In the genomic region with DNA sequence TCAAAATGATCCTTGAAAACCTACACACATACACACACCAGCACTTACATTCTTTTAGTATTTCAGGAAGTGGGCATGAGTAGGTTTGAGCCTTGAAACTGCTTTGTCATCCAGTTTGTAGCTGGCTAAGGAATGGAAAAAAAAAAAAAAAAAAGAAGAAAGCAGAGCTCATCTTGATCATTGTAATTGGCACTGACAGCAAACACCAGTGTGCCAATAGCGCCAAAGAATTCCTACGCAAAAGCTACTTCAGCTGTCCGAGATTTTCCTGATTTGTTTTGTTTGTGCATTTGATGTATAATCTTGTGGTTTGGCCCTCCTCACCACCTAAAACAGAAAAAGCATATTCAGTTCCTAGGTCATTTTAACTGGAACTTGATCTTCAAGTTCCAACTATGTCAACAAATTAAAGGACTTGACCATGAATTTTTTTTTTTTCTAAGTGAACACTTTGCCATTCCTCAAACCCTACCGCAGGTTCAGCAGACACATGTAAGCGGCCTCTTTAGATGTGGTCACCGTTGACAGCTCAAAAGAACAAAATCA, we compare ENCODE assay signal across 13 cellular contexts. TPM values are rescaled to one million over a fixed set of nuclear protein-coding genes. Genes with fewer than 3 reads are reported as not detected.
DNase-seq lines count a peak whose midpoint lies in the region; TF ChIP-seq lines count a peak whose summit lies in the region.
"Had no signal": no experiment of that assay in that cellular context is flagged by ENCODE, and none has a peak within 500 bp of the region (broad histone marks: within the 10 kb centered on the region; RNA-seq: fewer than 3 reads in every experiment).

No MANE protein-coding gene starts in this region.

- H3K4me3 ChIP-seq in fibroblast of the aortic adventitia (ENCODE audit: low read depth, low read length) = no peak overlapping the region
- H3K4me3 ChIP-seq: ovary had no signal

- H3K27ac Mint-ChIP-seq in type B pancreatic cell = peak overlapping the region; percentile 9

- no peak overlapping the region for H3K4me3 Mint-ChIP-seq in type B pancreatic cell

- H3K27me3 Mint-ChIP-seq in type B pancreatic cell = no peaks in the 10 kb centered on the region

- DNase-seq in SIG-M5 treated with dmso at 0.1 percent for 504 hours (lab: John Stamatoyannopoulos, UW; ENCODE audit: unreplicated experiment) = peak; percentile 88
- no peak for DNase-seq in SIG-M5 (lab: John Stamatoyannopoulos, UW)
- peak; percentile 81 for DNase-seq in RPMI7951 (ENCODE audit: low read depth)
- DNase-seq in fibroblast of the aortic adventitia (ENCODE audit: low read depth) = peak; percentile 90
- DNase-seq in type B pancreatic cell (ENCODE audit: extremely low spot score, unreplicated experiment) = no peak
- no peak for DNase-seq in activated T-cell treated with anti-CD3 and anti-CD28 coated beads, Interleukin-2, amount 50 U/mL, for 1 hour
- DNase-seq in stimulated activated naive CD4-positive, alpha-beta T cell treated with Interleukin-2 at 50 U/mL for 16 hours (lab: John Stamatoyannopoulos, UW) = no peak
- no peak for DNase-seq in amygdala (lab: John Stamatoyannopoulos, UW)
- DNase-seq: activated naive CD4-positive, alpha-beta T cell; glutamatergic neuron; NCI-H1105 treated with DMSO at 0.1 percent for 48 hours; ovary; T-helper 9 cell had no signal

- TF ChIP-seq CTCF in fibroblast of the aortic adventitia (IDR thresholded peaks at IDR 0.05; ENCODE audit: insufficient read depth, low read length) = no peak
- no peak for TF ChIP-seq CTCF in type B pancreatic cell (conservative IDR thresholded peaks at IDR 0.05)

- H3K9me3 Mint-ChIP-seq in type B pancreatic cell = peaks cover 11% of the 10 kb centered on the region

- H3K4me1 Mint-ChIP-seq in type B pancreatic cell (ENCODE audit: unreplicated experiment) = peaks cover 14% of the 10 kb centered on the region

- peaks cover 27% of the 10 kb centered on the region for H3K36me3 Mint-ChIP-seq in type B pancreatic cell

RNA-seq across cellular contexts. Expression of a gene that starts 57.3 kb away (rescaled TPM):
- 3.7 and 5.2 TPM in 2 replicates for total RNA-seq in RPMI7951 (2014; rRNA removed; shearing (Covaris generic))
- total RNA-seq in fibroblast of the aortic adventitia (ENCODE audit: low replicate concordance) = 48.6 and 72.3 TPM in 2 replicates
- total RNA-seq in type B pancreatic cell (ENCODE audit: low replicate concordance) = 30.3 and 127 TPM in 2 replicates

Comparison
In these comparisons a context has a peak if more than half of its experiments do, and no peak if none do; other contexts are left out.
1. DNase-seq: peak in SIG-M5 treated with dmso at 0.1 percent for 504 hours (single experiment), RPMI7951 (single experiment) and fibroblast of the aortic adventitia (single experiment); none in SIG-M5 (single experiment), type B pancreatic cell (single experiment), activated T-cell treated with anti-CD3 and anti-CD28 coated beads, Interleukin-2, amount 50 U/mL, for 1 hour (single experiment), stimulated activated naive CD4-positive, alpha-beta T cell treated with Interleukin-2 at 50 U/mL for 16 hours (single experiment) and amygdala (0 of 56).